In genomic region chrX:22109442-22109841, GRCh38 we compare ENCODE assay signal across 21 cellular contexts.
DNase-seq lines count a peak whose midpoint lies in the region; ATAC-seq, FAIRE-seq and TF ChIP-seq lines count a peak whose summit lies in the region.
"Had no signal": no experiment of that assay in that cellular context is flagged by ENCODE, and none has a peak within 500 bp of the region (broad histone marks: within the 10 kb centered on the region; RNA-seq: fewer than 3 reads in every experiment).

No MANE protein-coding gene starts in this region.

- TF ChIP-seq CTCF in IMR-90 (conservative IDR thresholded peaks at IDR 0.05; ENCODE audit: low read depth, low read length) (no peak), body of pancreas (IDR thresholded peaks at IDR 0.05) (no peak), tibial nerve (IDR thresholded peaks at IDR 0.05) (no peak)

- no peak for TF ChIP-seq POLR2A in IMR-90 (IDR thresholded peaks at IDR 0.05; ENCODE audit: low read depth, low read length)
- no peak for TF ChIP-seq POLR2A in body of pancreas (IDR thresholded peaks at IDR 0.05)
- no peak for TF ChIP-seq POLR2A in H54 (IDR thresholded peaks at IDR 0.05; ENCODE audit: low read depth, low read length)
- no peak for TF ChIP-seq POLR2A in tibial nerve (IDR thresholded peaks at IDR 0.05)

- H3K27me3 ChIP-seq in IMR-90 (ENCODE audit: control insufficient read depth, insufficient read depth, low read length) (no peaks in the 10 kb centered on the region), body of pancreas (no peaks in the 10 kb centered on the region), tibial nerve (no peaks in the 10 kb centered on the region)
- H3K27me3 ChIP-seq: left lung, sigmoid colon had no signal

- H2AK9ac ChIP-seq in IMR-90 (replicated peaks; ENCODE audit: low read depth, low read length, poor library complexity) = no peak overlapping the region

- H3K4me3 Mint-ChIP-seq in activated T-helper 2 cell treated with anti-CD3 and anti-CD28 coated beads, Interferon-gamma antibody, Interleukin-2, Interleukin-4, amounts not matched to agents 10 μg/mL and 5 μg/mL and 100 μg/mL, durations not matched to agents 14 hours and 24 hours and 36 hours (ENCODE audit: low read depth) = no peak overlapping the region
- H3K4me3 Mint-ChIP-seq: activated T-helper 1 cell treated with anti-CD3 and anti-CD28 coated beads, Interleukin-12 subunit alpha, Interleukin-12 subunit beta, Interleukin-2, Interleukin-4 antibody, amounts not matched to agents 30 ng/mL and 10 ng/mL and 1 ng/mL, durations not matched to agents 14 hours and 24 hours and 36 hours; natural killer cell treated with Interleukin-12 subunit alpha and Interleukin-12 subunit beta and Interleukin-15 and Interleukin-18, amount 100 ng/mL, for 72 hours; stimulated activated naive CD8-positive, alpha-beta T cell treated with anti-CD3 and anti-CD28 coated beads, Interleukin-15, Interleukin-2, amounts not matched to agents 100 ng/mL and 50 ng/mL, for 24 hours had no signal

- no peak for TF ChIP-seq RAD21 in IMR-90 (IDR thresholded peaks at IDR 0.05; ENCODE audit: low read length)

- no peak overlapping the region for H3K27ac ChIP-seq in IMR-90 (ENCODE audit: insufficient read depth, low read length)
- no peak overlapping the region for H3K27ac ChIP-seq in body of pancreas
- H3K27ac ChIP-seq in tibial nerve = no peak overlapping the region
- H3K27ac ChIP-seq: left lung, sigmoid colon had no signal

- H2BK5ac ChIP-seq in IMR-90 (ENCODE audit: low read depth, low read length, poor library complexity, severe bottlenecking) = no peak overlapping the region

- H3K36me3 ChIP-seq in IMR-90 (ENCODE audit: control insufficient read depth, insufficient read depth, low read length) (no peaks in the 10 kb centered on the region), body of pancreas (replicated peaks in 1 of 2; ENCODE audit: insufficient read depth in 1 of 2, low read depth in 2 of 2) (no peaks in the 10 kb centered on the region), tibial nerve (no peaks in the 10 kb centered on the region)
- H3K36me3 ChIP-seq: left lung, sigmoid colon had no signal

- no peak overlapping the region for H2BK15ac ChIP-seq in IMR-90 (ENCODE audit: low read depth, low read length)

- intact Hi-C loops in IMR-90 (cut with micrococcal nuclease) (no loop called here), body of pancreas (cut with DNase I) (no loop called here)
- intact Hi-C loops in activated T-helper 2 cell treated with anti-CD3 and anti-CD28 coated beads, Interferon-gamma antibody, Interleukin-2, Interleukin-4, amounts not matched to agents 10 μg/mL and 5 μg/mL and 100 μg/mL, durations not matched to agents 14 hours and 24 hours and 36 hours (cut with micrococcal nuclease) = no loop called here

- H3K9me3 ChIP-seq in IMR-90 (ENCODE audit: control insufficient read depth, insufficient read depth, low read length) = no peaks in the 10 kb centered on the region
- no peaks in the 10 kb centered on the region for H3K9me3 ChIP-seq in body of pancreas
- H3K9me3 ChIP-seq in tibial nerve = no peaks in the 10 kb centered on the region
- H3K9me3 ChIP-seq: left lung, sigmoid colon had no signal

- no peaks in the 10 kb centered on the region for H3K79me1 ChIP-seq in IMR-90 (ENCODE audit: low read depth in 1 of 2, low read length in 2 of 2)

- CTCF ChIA-PET in IMR-90 (lab: Yijun Ruan, JAX) = no interaction called here

- no peak overlapping the region for H3K9ac ChIP-seq in IMR-90 (ENCODE audit: low read depth, low read length)

- no peak overlapping the region for H3K23ac ChIP-seq in IMR-90 (ENCODE audit: low read depth, low read length)

- no peak for FAIRE-seq in H54 (lab: Jason Lieb, UNC)

- peaks cover 3% of the 10 kb centered on the region; the same call in 1 of the 2 replicates for H3K9me1 ChIP-seq in IMR-90 (ENCODE audit: insufficient read depth, low read length)

- no peak overlapping the region for H4K91ac ChIP-seq in IMR-90 (ENCODE audit: insufficient read depth, low read depth, low read length)

- POLR2A ChIA-PET in IMR-90 (lab: Charles Lee; ENCODE audit: unreplicated experiment) = no interaction called here

- H3K36me3 Mint-ChIP-seq in activated T-helper 2 cell treated with anti-CD3 and anti-CD28 coated beads, Interferon-gamma antibody, Interleukin-2, Interleukin-4, amounts not matched to agents 10 μg/mL and 5 μg/mL and 100 μg/mL, durations not matched to agents 14 hours and 24 hours and 36 hours (ENCODE audit: low read depth) = no peaks in the 10 kb centered on the region
- H3K36me3 Mint-ChIP-seq: natural killer cell treated with Interleukin-12 subunit alpha and Interleukin-12 subunit beta and Interleukin-15 and Interleukin-18, amount 100 ng/mL, for 72 hours had no signal

- H2AFZ ChIP-seq in IMR-90 (replicated peaks; ENCODE audit: low read length, poor library complexity) = no peak overlapping the region

- no peak overlapping the region for H3K14ac ChIP-seq in IMR-90 (replicated peaks; ENCODE audit: low read depth, low read length)

- WGBS in IMR-90 (ENCODE audit: extremely low coverage in 2 of 2, insufficient read length in 1 of 2), 2 experiments = no CpG with 5 or more reads among the region's 1 CpG
- WGBS in body of pancreas, 2 donors = 73 to 76% methylated on average over 1 of the region's 1 CpG
- 74 to 96% methylated on average over 1 of the region's 1 CpG for WGBS in tibial nerve, 2 donors

- H3K4ac ChIP-seq in IMR-90 (ENCODE audit: low read depth, low read length) = no peak overlapping the region

- peaks cover 5% of the 10 kb centered on the region; the same call in 1 of the 2 replicates for H3K4me1 ChIP-seq in IMR-90 (ENCODE audit: control insufficient read depth, insufficient read depth, low read length)
- peaks cover 4% of the 10 kb centered on the region for H3K4me1 ChIP-seq in body of pancreas
- H3K4me1 ChIP-seq in tibial nerve = no peaks in the 10 kb centered on the region
- H3K4me1 ChIP-seq: left lung had no signal

- TF ChIP-seq EP300 in tibial nerve (IDR thresholded peaks at IDR 0.05) = no peak

- no peak overlapping the region for H4K5ac ChIP-seq in IMR-90 (ENCODE audit: low read depth, low read length)

- no peak overlapping the region for H3K4me2 ChIP-seq in IMR-90 (ENCODE audit: low read depth, low read length)

- H3K56ac ChIP-seq in IMR-90 (ENCODE audit: extremely low read depth, insufficient read depth, low read length) = no peak overlapping the region

- H3K4me3 ChIP-seq in IMR-90 (ENCODE audit: insufficient read depth, low read depth, low read length) (no peak overlapping the region), body of pancreas (no peak overlapping the region), tibial nerve (no peak overlapping the region)
- H3K4me3 ChIP-seq: left lung, sigmoid colon had no signal

- H3K18ac ChIP-seq in IMR-90 (ENCODE audit: low read depth, low read length) = no peak overlapping the region

- no peak overlapping the region for H4K8ac ChIP-seq in IMR-90 (ENCODE audit: low read depth in 2 of 2, low read length in 2 of 2)

- no peak overlapping the region for H2BK20ac ChIP-seq in IMR-90 (ENCODE audit: low read depth, low read length)

- dilution Hi-C loops in IMR-90 (cut with HindIII; ENCODE audit: low sequenced_read_pairs, unreplicated experiment) = no loop called here

- peak; percentile 1 for DNase-seq in COLO668 (lab: John Stamatoyannopoulos, UW; ENCODE audit: unreplicated experiment)
- peak; percentile 55 for DNase-seq in IMR-90
- DNase-seq in body of pancreas = no peak
- DNase-seq in left kidney (ENCODE audit: low read depth, low spot score) = peak; percentile 30
- DNase-seq in H54 (ENCODE audit: insufficient read length, low spot score) = no peak
- DNase-seq in activated T-helper 2 cell treated with anti-CD3 and anti-CD28 coated beads, Interferon-gamma antibody, Interleukin-2, Interleukin-4, amounts not matched to agents 10 μg/mL and 5 μg/mL and 100 μg/mL, durations not matched to agents 14 hours and 24 hours and 36 hours (ENCODE audit: low spot score) = no peak
- DNase-seq in tibial nerve (ENCODE audit: low spot score in 2 of 2) = no peak
- DNase-seq: aorta; C1 segment of cervical spinal cord; effector CD8-positive, alpha-beta T cell; GDM1; head of caudate nucleus; left lung; NCI-H1092 treated with DMSO at 0.1 percent for 48 hours; NCI-H2227 treated with DMSO at 0.1 percent for 48 hours; RPMI8226; sigmoid colon had no signal

- no TSS peak for BruUV-seq in IMR-90 (replicated peaks; lab: Mats Ljungman, UMichigan)

- H4K20me1 ChIP-seq in IMR-90 (ENCODE audit: insufficient read depth, low read length) = no peaks in the 10 kb centered on the region

- H2AK5ac ChIP-seq in IMR-90 (ENCODE audit: low read depth, low read length) = no peak overlapping the region

- in situ Hi-C loops in IMR-90 (cut with MboI; ENCODE audit: low sequenced_read_pairs) = no loop called here

- H3K27me3 Mint-ChIP-seq in activated T-helper 2 cell treated with anti-CD3 and anti-CD28 coated beads, Interferon-gamma antibody, Interleukin-2, Interleukin-4, amounts not matched to agents 10 μg/mL and 5 μg/mL and 100 μg/mL, durations not matched to agents 14 hours and 24 hours and 36 hours (ENCODE audit: low read depth) = no peaks in the 10 kb centered on the region
- H3K27me3 Mint-ChIP-seq: stimulated activated naive CD8-positive, alpha-beta T cell treated with anti-CD3 and anti-CD28 coated beads, Interleukin-15, Interleukin-2, amounts not matched to agents 100 ng/mL and 50 ng/mL, for 24 hours had no signal

- H3K9me3 Mint-ChIP-seq in activated T-helper 2 cell treated with anti-CD3 and anti-CD28 coated beads, Interferon-gamma antibody, Interleukin-2, Interleukin-4, amounts not matched to agents 10 μg/mL and 5 μg/mL and 100 μg/mL, durations not matched to agents 14 hours and 24 hours and 36 hours = no peaks in the 10 kb centered on the region
- H3K9me3 Mint-ChIP-seq: natural killer cell treated with Interleukin-12 subunit alpha and Interleukin-12 subunit beta and Interleukin-15 and Interleukin-18, amount 100 ng/mL, for 72 hours; stimulated activated naive CD8-positive, alpha-beta T cell treated with anti-CD3 and anti-CD28 coated beads, Interleukin-15, Interleukin-2, amounts not matched to agents 100 ng/mL and 50 ng/mL, for 24 hours had no signal

- no peaks in the 10 kb centered on the region for H3K4me1 Mint-ChIP-seq in activated T-helper 2 cell treated with anti-CD3 and anti-CD28 coated beads, Interferon-gamma antibody, Interleukin-2, Interleukin-4, amounts not matched to agents 10 μg/mL and 5 μg/mL and 100 μg/mL, durations not matched to agents 14 hours and 24 hours and 36 hours (ENCODE audit: low read depth)

- no peak overlapping the region for H2BK120ac ChIP-seq in IMR-90 (ENCODE audit: low read depth, low read length)

- peak; percentile 35 for ATAC-seq in IMR-90 (ENCODE audit: low read depth)
- peak; percentile 55 for ATAC-seq in body of pancreas
- ATAC-seq in GM18867 (IDR thresholded peaks at IDR 0.05; ENCODE audit: unreplicated experiment) = no peak
- ATAC-seq: left lung; natural killer cell treated with Interleukin-12 subunit alpha and Interleukin-12 subunit beta and Interleukin-15 and Interleukin-18, amount 100 ng/mL, for 72 hours had no signal

- H3K27ac Mint-ChIP-seq in activated T-helper 2 cell treated with anti-CD3 and anti-CD28 coated beads, Interferon-gamma antibody, Interleukin-2, Interleukin-4, amounts not matched to agents 10 μg/mL and 5 μg/mL and 100 μg/mL, durations not matched to agents 14 hours and 24 hours and 36 hours = no peak overlapping the region
- H3K27ac Mint-ChIP-seq: activated T-helper 1 cell treated with anti-CD3 and anti-CD28 coated beads, Interleukin-12 subunit alpha, Interleukin-12 subunit beta, Interleukin-2, Interleukin-4 antibody, amounts not matched to agents 30 ng/mL and 10 ng/mL and 1 ng/mL, durations not matched to agents 14 hours and 24 hours and 36 hours; natural killer cell treated with Interleukin-12 subunit alpha and Interleukin-12 subunit beta and Interleukin-15 and Interleukin-18, amount 100 ng/mL, for 72 hours; stimulated activated naive CD8-positive, alpha-beta T cell treated with anti-CD3 and anti-CD28 coated beads, Interleukin-15, Interleukin-2, amounts not matched to agents 100 ng/mL and 50 ng/mL, for 24 hours had no signal

Comparison
In these comparisons a context has a peak if more than half of its experiments do, and no peak if none do; other contexts are left out.
1. DNase-seq: peak in COLO668 (single experiment), IMR-90 (single experiment) and left kidney (single experiment); none in body of pancreas (0 of 4), H54 (single experiment), activated T-helper 2 cell treated with anti-CD3 and anti-CD28 coated beads, Interferon-gamma antibody, Interleukin-2, Interleukin-4, amounts not matched to agents 10 μg/mL and 5 μg/mL and 100 μg/mL, durations not matched to agents 14 hours and 24 hours and 36 hours (single experiment) and tibial nerve (0 of 2).